In the genomic region with DNA sequence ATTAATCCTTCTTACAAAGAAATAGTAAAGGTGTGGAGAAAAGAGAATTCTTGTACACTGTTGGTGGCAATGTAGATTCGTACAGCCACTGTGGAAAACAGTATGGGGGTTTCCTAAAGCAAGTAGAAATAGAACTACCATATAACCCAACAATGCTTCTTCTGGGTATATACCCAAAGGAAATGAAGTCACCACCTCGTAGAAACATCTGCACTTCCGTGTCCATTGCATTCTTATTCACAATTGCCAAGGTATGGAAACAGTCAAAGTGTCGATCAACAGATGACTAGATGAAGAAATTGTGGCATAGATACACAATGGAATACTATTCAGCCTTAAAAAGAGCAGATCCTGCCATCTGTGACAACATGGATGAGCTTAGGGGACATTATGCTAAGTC, we compare ENCODE assay signal across 22 cellular contexts.
"Had no signal": no experiment of that assay in that cellular context is flagged by ENCODE, and none has a peak within 500 bp of the region (broad histone marks: within the 10 kb centered on the region; RNA-seq: fewer than 3 reads in every experiment).

No MANE protein-coding gene starts in this region.

- H3K4me1 ChIP-seq: right atrium auricular region, suprapubic skin, thyroid gland, uterus had no signal

- DNase-seq: dorsolateral prefrontal cortex; effector CD8-positive, alpha-beta T cell; foreskin melanocyte; head of caudate nucleus; hippocampal formation; left colon; left ventricle myocardium superior; mesenchymal stem cell; midbrain; nucleus accumbens; ovary; stimulated activated CD4-positive, alpha-beta T cell treated with anti-CD3 and anti-CD28 coated beads, Interleukin-2, amount 100 ng/mL, for 48 hours; stimulated activated naive CD8-positive, alpha-beta T cell treated with anti-CD3 and anti-CD28 coated beads, Interleukin-15, Interleukin-2, amounts not matched to agents 100 U/mL and 50 U/mL, for 24 hours; thyroid gland; uterus had no signal

- H3K27me3 ChIP-seq: neural progenitor cell, ovary, right atrium auricular region, suprapubic skin, thyroid gland, uterus had no signal

- H3K9me3 Mint-ChIP-seq: natural killer cell treated with Interleukin-12 subunit alpha and Interleukin-12 subunit beta and Interleukin-15 and Interleukin-18, amount 100 ng/mL, for 72 hours; neural progenitor cell had no signal

- H3K36me3 ChIP-seq: neural progenitor cell, ovary, right atrium auricular region, suprapubic skin, thyroid gland, uterus had no signal

- H3K4me3 ChIP-seq: dorsolateral prefrontal cortex, lung, neural progenitor cell, ovary, right atrium auricular region, smooth muscle cell, suprapubic skin, thyroid gland, uterus had no signal

- H3K27ac ChIP-seq: dorsolateral prefrontal cortex, neural progenitor cell, ovary, right atrium auricular region, suprapubic skin, thyroid gland, uterus had no signal

- H3K9ac ChIP-seq: neural progenitor cell had no signal

- H3K4me3 Mint-ChIP-seq: natural killer cell treated with Interleukin-12 subunit alpha and Interleukin-12 subunit beta and Interleukin-15 and Interleukin-18, amount 100 ng/mL, for 72 hours; neural progenitor cell; type B pancreatic cell had no signal

- H3K27me3 Mint-ChIP-seq: type B pancreatic cell had no signal

- ATAC-seq: left colon; left ventricle myocardium superior; natural killer cell treated with Interleukin-12 subunit alpha and Interleukin-12 subunit beta and Interleukin-15 and Interleukin-18, amount 100 ng/mL, for 72 hours; stimulated activated naive CD8-positive, alpha-beta T cell treated with anti-CD3 and anti-CD28 coated beads, Interleukin-15, Interleukin-2, amounts not matched to agents 100 U/mL and 50 U/mL, for 24 hours had no signal

- H3K36me3 Mint-ChIP-seq: natural killer cell treated with Interleukin-12 subunit alpha and Interleukin-12 subunit beta and Interleukin-15 and Interleukin-18, amount 100 ng/mL, for 72 hours; neural progenitor cell; type B pancreatic cell had no signal

- H3K4me2 ChIP-seq: neural progenitor cell, smooth muscle cell had no signal

- H2AFZ ChIP-seq: neural progenitor cell had no signal

- H3K27ac Mint-ChIP-seq: natural killer cell treated with Interleukin-12 subunit alpha and Interleukin-12 subunit beta and Interleukin-15 and Interleukin-18, amount 100 ng/mL, for 72 hours; neural progenitor cell; type B pancreatic cell had no signal

- H3K9me3 ChIP-seq: ovary, right atrium auricular region, suprapubic skin, thyroid gland, uterus had no signal
